In genomic region chr3:9976736-9977709, GRCh38 we compare ENCODE assay signal across 1 cellular context.
TF ChIP-seq lines count a peak whose summit lies in the region.

No MANE protein-coding gene starts in this region.

TF ChIP-seq in HCT116, 20 proteins besides CTCF, POLR2A, EP300 and RAD21 (continued from another document):
- TF ChIP-seq ZBTB33 (IDR thresholded peaks at IDR 0.05; ENCODE audit: extremely low read depth, insufficient replicate concordance, low read length) = no peak
